Comparison of ENCODE assay signal across 14 cellular contexts in genomic region chr2:46268196-46268595, GRCh38. TPM values are rescaled to one million over a fixed set of nuclear protein-coding genes. Genes with fewer than 3 reads are reported as not detected.
A peak's percentile ranks its signal among the peaks of the same experiment; 100 is the strongest.
DNase-seq lines count a peak whose midpoint lies in the region; ATAC-seq, FAIRE-seq and TF ChIP-seq lines count a peak whose summit lies in the region.
"Had no signal": no experiment of that assay in that cellular context is flagged by ENCODE, and none has a peak within 500 bp of the region (broad histone marks: within the 10 kb centered on the region; RNA-seq: fewer than 3 reads in every experiment).

No MANE protein-coding gene starts in this region.

- no peak overlapping the region for H3K27ac ChIP-seq in HepG2 (ENCODE audit: extremely low read length, insufficient read depth, low read length)
- H3K27ac ChIP-seq: prostate gland had no signal

- H3K36me3 ChIP-seq in HepG2 (replicated peaks in 1 of 2; ENCODE audit: control insufficient read depth in 1 of 2, insufficient read depth in 2 of 2, low read length in 2 of 2) = no peaks in the 10 kb centered on the region
- H3K36me3 ChIP-seq: prostate gland had no signal

- peaks cover 7% of the 10 kb centered on the region for H3K4me1 ChIP-seq in HepG2 (ENCODE audit: insufficient read depth, low read length)
- H3K4me1 ChIP-seq: prostate gland had no signal

- CTCF ChIA-PET in HepG2 (lab: Yijun Ruan, JAX; ENCODE audit: low intra/inter-chr PET ratio, low total read pairs) = no interaction called here
- CTCF ChIA-PET in Calu3 (lab: Charles Lee) = no interaction called here

- peaks cover 1 to 26% of the 10 kb centered on the region in 2 experiments; a peak in 3 of 5 replicates for H3K27me3 ChIP-seq in HepG2 (ENCODE audit: control insufficient read depth in 1 of 2, insufficient read depth in 2 of 2, low read length in 2 of 2)

- no peak for TF ChIP-seq POLR2A in GM18505 (IDR thresholded peaks at IDR 0.05; ENCODE audit: borderline replicate concordance, extremely low read depth, insufficient read depth, insufficient read length)
- TF ChIP-seq POLR2A in HepG2 (IDR thresholded peaks at IDR 0.05; ENCODE audit: insufficient read depth in 1 of 2, low read depth in 2 of 2, low read length in 2 of 2) = no peak

- TF ChIP-seq EP300 in HepG2 (IDR thresholded peaks at IDR 0.05; ENCODE audit: low read depth in 2 of 2, low read length in 2 of 2) (no peak), HepG2 (CRISPR knock-in tag; IDR thresholded peaks at IDR 0.05; ENCODE audit: borderline replicate concordance) (no peak)

- no peak overlapping the region for H3K4me3 ChIP-seq in HepG2 (replicated peaks in 1 of 3; ENCODE audit: insufficient read depth in 1 of 3, low read depth in 2 of 3, low read length in 3 of 3)
- H3K4me3 ChIP-seq: prostate gland had no signal

- no peaks in the 10 kb centered on the region for H3K79me2 ChIP-seq in HepG2 (ENCODE audit: insufficient read depth, low read length)

- H3K27ac Mint-ChIP-seq in Calu3 (ENCODE audit: unreplicated experiment) = no peak overlapping the region
- H3K27ac Mint-ChIP-seq: brain had no signal

- no peak for FAIRE-seq in HepG2 (lab: Jason Lieb, UNC)
- FAIRE-seq: D721Med had no signal

- intact Hi-C loops in HepG2 (cut with micrococcal nuclease; ENCODE audit: unreplicated experiment) = no loop called here
- intact Hi-C loops in Calu3 (cut with micrococcal nuclease; ENCODE audit: unreplicated experiment) = no loop called here

- no peak for TF ChIP-seq RAD21 in HepG2 (CRISPR knock-in tag; IDR thresholded peaks at IDR 0.05)

- no peaks in the 10 kb centered on the region for H3K27me3 Mint-ChIP-seq in Calu3 (ENCODE audit: unreplicated experiment)

- ATAC-seq in GM18505 (IDR thresholded peaks at IDR 0.05; ENCODE audit: unreplicated experiment) (peak; percentile 56), HG02610 (IDR thresholded peaks at IDR 0.05; ENCODE audit: unreplicated experiment) (peak; percentile 69), HepG2 (no peak)

- 1% methylated on average over 2 of the region's 2 CpGs for WGBS in HepG2 (ENCODE audit: low lambda C conversion rate)

- H3K9me3 Mint-ChIP-seq in Calu3 (ENCODE audit: low read depth, unreplicated experiment) = no peaks in the 10 kb centered on the region
- H3K9me3 Mint-ChIP-seq: brain had no signal

- TF ChIP-seq CTCF in HepG2 (CRISPR knock-in tag; IDR thresholded peaks at IDR 0.05) (no peak), Calu3 (IDR thresholded peaks at IDR 0.05; ENCODE audit: unreplicated experiment) (no peak)

- H3K9ac ChIP-seq in HepG2 (ENCODE audit: insufficient read depth, low read depth, low read length) = no peak overlapping the region

- no peaks in the 10 kb centered on the region for H3K9me3 ChIP-seq in HepG2 (ENCODE audit: low read length)
- H3K9me3 ChIP-seq: prostate gland had no signal

- H3K4me1 Mint-ChIP-seq in Calu3 (ENCODE audit: low read depth, unreplicated experiment) = no peaks in the 10 kb centered on the region

- peak; percentile 40 for DNase-seq in RPMI7951 (ENCODE audit: low read depth)
- no peak for DNase-seq in HepG2 (ENCODE audit: low spot score)
- DNase-seq in Calu3 = no peak
- no peak for DNase-seq in A172 (ENCODE audit: low spot score)
- no peak for DNase-seq in NCI-H2171 treated with DMSO at 0.1 percent for 48 hours (lab: John Stamatoyannopoulos, UW)
- no peak for DNase-seq in DMS 273 treated with DMSO at 0.1 percent for 48 hours (lab: John Stamatoyannopoulos, UW)
- DNase-seq: activated CD8-positive, alpha-beta memory T cell treated with anti-CD3 and anti-CD28 coated beads, Interleukin-2, amount 50 U/mL, for 48 hours; HCEC 1CT; left cardiac atrium had no signal

- no peaks in the 10 kb centered on the region for H3K36me3 Mint-ChIP-seq in Calu3 (ENCODE audit: insufficient read depth, unreplicated experiment)
- H3K36me3 Mint-ChIP-seq: brain had no signal

- H3K4me3 Mint-ChIP-seq in Calu3 (ENCODE audit: low read depth, unreplicated experiment) = no peak overlapping the region
- H3K4me3 Mint-ChIP-seq: brain had no signal

- H4K20me1 ChIP-seq in HepG2 (ENCODE audit: insufficient read depth, low read length) = no peaks in the 10 kb centered on the region

- in situ Hi-C loops in HepG2 (cut with HindIII; ENCODE audit: extremely low pct_ligation_motif_present, low pct_unique_long_range_greater_than_20kb) = no loop called here

- POLR2A ChIA-PET in HepG2 (lab: Yijun Ruan, JAX) = no interaction called here

- H2AFZ ChIP-seq in HepG2 (ENCODE audit: low read length) = no peak overlapping the region

- no TSS peak for BruUV-seq in HepG2 (replicated peaks; lab: Mats Ljungman, UMichigan)
- BruUV-seq in Calu3 (replicated peaks; lab: Mats Ljungman, UMichigan) = no TSS peak

- H3K4me2 ChIP-seq in HepG2 (ENCODE audit: low read depth, low read length) = no peak overlapping the region

TF ChIP-seq in HepG2, 621 proteins besides CTCF, POLR2A, EP300 and RAD21:
- TF ChIP-seq NCOA5 (CRISPR knock-in tag; IDR thresholded peaks at IDR 0.05) (no peak), ZMAT5 (CRISPR knock-in tag; IDR thresholded peaks at IDR 0.05; ENCODE audit: borderline replicate concordance, low read depth) (no peak), CEBPB (IDR thresholded peaks at IDR 0.05; ENCODE audit: borderline replicate concordance, low read depth, low read length) (peak; percentile 68), NFAT5 (CRISPR knock-in tag; IDR thresholded peaks at IDR 0.05) (no peak), CBFB (CRISPR knock-in tag; IDR thresholded peaks at IDR 0.05) (no peak), SRSF9 (IDR thresholded peaks at IDR 0.05; ENCODE audit: borderline replicate concordance, insufficient read depth, low read depth, low read length, poor library complexity, severe bottlenecking) (no peak)

RNA-seq across cellular contexts. Expression of gene EPAS1, which starts 29.0 kb away (rescaled TPM):
- 12.3 and 18.5 TPM in 2 replicates for total RNA-seq in RPMI7951 (2014; rRNA removed; shearing (Covaris generic))
- total RNA-seq in HepG2 (2016; rRNA removed; fragmentation: Illumina TruSeq; extraction: Trizol) (47.1 and 64.9 TPM in 2 replicates), Calu3 (2022) (18.5 and 28.1 TPM in 2 replicates)
- 15.6 and 21.2 TPM in 2 replicates for total RNA-seq in HepG2 (2016; cell fraction: cytosol; rRNA removed; fragmentation: Illumina TruSeq; extraction: Trizol; ENCODE audit: low read depth)
- total RNA-seq in HepG2 (2016; cell fraction: insoluble cytoplasmic fraction; rRNA removed; fragmentation: Illumina TruSeq; extraction: Trizol) = 45.9 and 54.8 TPM in 2 replicates
- 54.5 and 63.7 TPM in 2 replicates for total RNA-seq in HepG2 (2016; cell fraction: membrane; rRNA removed; fragmentation: Illumina TruSeq; extraction: Trizol)
- 54.3 and 61.3 TPM in 2 replicates for total RNA-seq in HepG2 (2016; cell fraction: nucleus; rRNA removed; fragmentation: Illumina TruSeq; extraction: Trizol)
- 182 and 202 TPM in 2 replicates for polyA plus RNA-seq in HepG2 (2011; rRNA removed)
- polyA plus RNA-seq in HepG2 (2011; cell fraction: cytosol; rRNA removed) = 62.2 and 87.1 TPM in 2 replicates
- polyA plus RNA-seq in HepG2 (2011; cell fraction: nucleus; rRNA removed) = 133 and 141 TPM in 2 replicates
- 97.8 and 103 TPM in 2 replicates for polyA plus RNA-seq in HepG2 (2012)
- polyA plus RNA-seq in HepG2 (2016; cell fraction: cytosol; fragmentation: Illumina TruSeq; extraction: Trizol; ENCODE audit: low read depth) = 15.2 and 19.3 TPM in 2 replicates
- polyA plus RNA-seq in HepG2 (2016; cell fraction: insoluble cytoplasmic fraction; fragmentation: Illumina TruSeq; extraction: Trizol; ENCODE audit: low read depth) = 72.5 and 91.0 TPM in 2 replicates
- 64.7 and 77.7 TPM in 2 replicates for polyA plus RNA-seq in HepG2 (2016; cell fraction: membrane; fragmentation: Illumina TruSeq; extraction: Trizol; ENCODE audit: low read depth)
- 74.5 and 82.8 TPM in 2 replicates for polyA plus RNA-seq in HepG2 (2016; cell fraction: nucleus; fragmentation: Illumina TruSeq; extraction: Trizol; ENCODE audit: insufficient read depth, low read depth)
- 156 and 217 TPM in 2 replicates for polyA minus RNA-seq in HepG2 (2011; rRNA and poly(A)+ RNA removed; ENCODE audit: low replicate concordance)
- polyA minus RNA-seq in HepG2 (2011; cell fraction: cytosol; rRNA and poly(A)+ RNA removed) = 122 and 129 TPM in 2 replicates
- polyA minus RNA-seq in HepG2 (2011; cell fraction: nucleus; rRNA and poly(A)+ RNA removed) = 185 and 262 TPM in 2 replicates
- total RNA-seq in A172 (2014; rRNA removed; shearing (Covaris generic)) = 8.0 and 14.0 TPM in 2 replicates
